8 cellular contexts compared by ENCODE assay signal in the genomic region with DNA sequence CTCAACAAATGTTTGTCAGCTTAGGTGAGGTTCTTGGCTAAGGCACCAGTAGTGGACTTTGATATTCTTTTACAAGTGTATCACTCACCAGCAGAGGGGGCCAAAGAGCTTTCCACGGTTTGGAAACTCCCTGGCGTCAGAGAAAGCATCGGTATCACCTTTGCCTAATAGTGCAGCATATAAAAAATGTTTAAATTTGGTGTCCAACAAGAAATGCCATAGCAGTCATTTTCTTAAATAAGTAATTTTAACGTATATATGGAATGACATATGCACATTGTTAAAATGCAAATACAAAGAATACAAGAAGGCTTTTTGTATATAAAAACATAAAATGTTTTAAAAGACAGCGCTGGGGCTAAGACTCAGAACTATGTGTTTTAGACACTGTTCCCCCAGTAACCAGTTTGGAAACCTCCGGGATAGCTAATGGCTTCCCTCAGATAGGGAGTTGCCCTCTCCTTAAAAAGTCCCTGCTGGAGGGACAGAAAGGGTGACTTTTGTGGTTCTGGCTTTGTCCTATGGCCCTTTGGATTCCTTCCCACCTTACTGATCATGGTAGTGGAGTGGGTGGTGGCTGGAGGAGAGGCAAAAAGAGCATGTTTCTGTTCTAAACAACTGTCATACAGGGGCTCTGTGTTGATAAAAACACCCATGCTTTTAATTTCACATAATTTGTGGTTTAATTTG.
DNase-seq lines count a peak whose midpoint lies in the region; ATAC-seq, FAIRE-seq and TF ChIP-seq lines count a peak whose summit lies in the region.

No MANE protein-coding gene starts in this region.

- H3K4me1 ChIP-seq in MM.1S (ENCODE audit: low read length) (peaks cover 15% of the 10 kb centered on the region), pancreas (peaks cover 0 to 6% (median 5%) of the 10 kb centered on the region in 3 donors), transverse colon (peaks cover 4 to 10% (median 8%) of the 10 kb centered on the region in 4 donors)

- peak overlapping the region; percentile 42 for H2AFZ ChIP-seq in MM.1S (ENCODE audit: low read length)

- no peaks in the 10 kb centered on the region for H3K9me2 ChIP-seq in MM.1S (replicated peaks; ENCODE audit: insufficient read depth, low read length)

- no peaks in the 10 kb centered on the region for H3K79me2 ChIP-seq in MM.1S (ENCODE audit: low read length)

- H3K27ac ChIP-seq in MM.1S (ENCODE audit: low read length) (no peak overlapping the region), pancreas (peak overlapping the region in 2 of 4 donors; percentile 1 to 8), transverse colon (peak overlapping the region; percentile 27 to 65 (median 52))

- in situ Hi-C loops in transverse colon (cut with MboI; ENCODE audit: low pct_ligation_motif_present in 1 of 4, low pct_unique_long_range_greater_than_20kb in 1 of 4, low sequenced_read_pairs in 3 of 4) = loop anchor here in 3 of 4 donors (10.0 kb wide), 1 partner anchor 1166 kb away; the partner anchor contains the start of gene PLK2 (in 3 of the 3)

- no peaks in the 10 kb centered on the region for H3K9me3 ChIP-seq in MM.1S (replicated peaks; ENCODE audit: insufficient read depth, low read length)
- H3K9me3 ChIP-seq in pancreas = no peaks in the 10 kb centered on the region
- H3K9me3 ChIP-seq in transverse colon = no peaks in the 10 kb centered on the region

- 0 out of 2 replicates have a peak, but pooled peaks cover 4% of the 10 kb centered on the region for H3F3A ChIP-seq in MM.1S (ENCODE audit: insufficient read depth, low read length)

- H3K27me3 Mint-ChIP-seq in activated naive CD4-positive, alpha-beta T cell treated with anti-CD3 and anti-CD28 coated beads for 36 hours (ENCODE audit: low read depth) = no peaks in the 10 kb centered on the region

- TF ChIP-seq CTCF in MM.1S (IDR thresholded peaks at IDR 0.05; ENCODE audit: low read length) = peak; percentile 78
- TF ChIP-seq CTCF in pancreas (IDR thresholded peaks at IDR 0.05) = peak; percentile 56 to 74 (median 58)
- peak; percentile 71 to 80 (median 76) for TF ChIP-seq CTCF in transverse colon (IDR thresholded peaks at IDR 0.05)

- H3K4me3 ChIP-seq in MM.1S (ENCODE audit: low read length) (peak overlapping the region; percentile 22), pancreas (no peak overlapping the region), transverse colon (no peak overlapping the region)

- no peak for TF ChIP-seq EP300 in transverse colon (IDR thresholded peaks at IDR 0.05; ENCODE audit: low read depth)

- H3K27ac Mint-ChIP-seq in activated naive CD4-positive, alpha-beta T cell treated with anti-CD3 and anti-CD28 coated beads for 36 hours = no peak overlapping the region

- peak; percentile 40 for DNase-seq in DMS 273 treated with DMSO at 0.1 percent for 48 hours (lab: John Stamatoyannopoulos, UW)
- peak; percentile 90 for DNase-seq in MM.1S
- DNase-seq in SK-N-DZ (ENCODE audit: low spot score) = peak; percentile 73
- peak; percentile 94 for DNase-seq in activated naive CD4-positive, alpha-beta T cell treated with anti-CD3 and anti-CD28 coated beads for 36 hours
- peak; percentile 79 for DNase-seq in globus pallidus (ENCODE audit: low spot score)
- DNase-seq in pancreas = peak; percentile 54 to 88 (median 81)
- peak; percentile 94 for DNase-seq in transverse colon

- H3K36me3 Mint-ChIP-seq in activated naive CD4-positive, alpha-beta T cell treated with anti-CD3 and anti-CD28 coated beads for 36 hours (ENCODE audit: low read depth) = no peaks in the 10 kb centered on the region

- CTCF ChIA-PET in activated naive CD4-positive, alpha-beta T cell treated with anti-CD3 and anti-CD28 coated beads for 36 hours (lab: Charles Lee) = interaction anchor here (0.6 to 4.1 kb wide), 34 partner anchors 10 to 1168 kb away, joined by 3 to 57 read pairs (median 3); partner anchors contain the start of genes PLK2 and SETD9

- H3K4me3 Mint-ChIP-seq in activated naive CD4-positive, alpha-beta T cell treated with anti-CD3 and anti-CD28 coated beads for 36 hours = peak overlapping the region; percentile 41

- whole genome bisulfite sequencing in pancreas, 2 donors = 15% methylated on average over 6 of the region's 6 CpGs
- 0 to 12% methylated on average over 6 of the region's 6 CpGs for WGBS in transverse colon (ENCODE audit: low coverage in 1 of 2), 2 donors

- no peaks in the 10 kb centered on the region for H3K9me3 Mint-ChIP-seq in activated naive CD4-positive, alpha-beta T cell treated with anti-CD3 and anti-CD28 coated beads for 36 hours

- no peaks in the 10 kb centered on the region for H4K20me1 ChIP-seq in MM.1S (ENCODE audit: insufficient read depth, low read length)

- no peaks in the 10 kb centered on the region for H3K36me3 ChIP-seq in MM.1S (replicated peaks; ENCODE audit: insufficient read depth, low read length)
- H3K36me3 ChIP-seq in pancreas = no peaks in the 10 kb centered on the region
- H3K36me3 ChIP-seq in transverse colon = no peaks in the 10 kb centered on the region

- no peaks in the 10 kb centered on the region for H3K27me3 ChIP-seq in MM.1S (replicated peaks; ENCODE audit: insufficient read depth, low read length)
- no peaks in the 10 kb centered on the region for H3K27me3 ChIP-seq in pancreas
- no peaks in the 10 kb centered on the region for H3K27me3 ChIP-seq in transverse colon

- intact Hi-C loops in activated naive CD4-positive, alpha-beta T cell treated with anti-CD3 and anti-CD28 coated beads for 36 hours (cut with micrococcal nuclease) = loop anchor here (1.0 to 5.0 kb wide), 8 partner anchors 40 to 1559 kb away; partner anchors contain the start of gene SETD9
- intact Hi-C loops in pancreas (cut with DNase I) (loop anchor here in 1 of 3 donors (10.0 kb wide), 1 partner anchor 1166 kb away; the partner anchor contains the start of gene PLK2), transverse colon (cut with DNase I; ENCODE audit: low total_unique reads) (loop anchor here (1.0 kb wide), 1 partner anchor 1162 kb away; the partner anchor contains the start of gene PLK2)

- peak; percentile 85 for FAIRE-seq in pancreas (lab: Jason Lieb, UNC)

- ATAC-seq in GM21723 (IDR thresholded peaks at IDR 0.05; ENCODE audit: unreplicated experiment) (peak; percentile 75), pancreas (peak; percentile 94 to 98 (median 97))

- H3K9ac ChIP-seq in MM.1S (ENCODE audit: low read length) = no peak overlapping the region

- TF ChIP-seq POLR2A in transverse colon (IDR thresholded peaks at IDR 0.05) = no peak

- peaks cover 32% of the 10 kb centered on the region for H3K4me1 Mint-ChIP-seq in activated naive CD4-positive, alpha-beta T cell treated with anti-CD3 and anti-CD28 coated beads for 36 hours (ENCODE audit: low read depth)

- peak overlapping the region; percentile 62 for H3K4me2 ChIP-seq in MM.1S (ENCODE audit: low read depth, low read length)

Comparison
In these comparisons a context has a peak if more than half of its experiments do, and no peak if none do; other contexts are left out.
1. DNase-seq: peak in every context shown above with its lines; median percentile 94 in activated naive CD4-positive, alpha-beta T cell treated with anti-CD3 and anti-CD28 coated beads for 36 hours; 94 in transverse colon; 90 in MM.1S; 81 in pancreas; 79 in globus pallidus; 73 in SK-N-DZ; 40 in DMS 273 treated with DMSO at 0.1 percent for 48 hours.